ENCODE assay signal across 8 cellular contexts in genomic region chr17:82030470-82031302, GRCh38. TPM values are rescaled to one million over a fixed set of nuclear protein-coding genes. Genes with fewer than 3 reads are reported as not detected.
A peak's percentile ranks its signal among the peaks of the same experiment; 100 is the strongest.
DNase-seq lines count a peak whose midpoint lies in the region; ATAC-seq and TF ChIP-seq lines count a peak whose summit lies in the region.

No MANE protein-coding gene starts in this region.

- no peaks in the 10 kb centered on the region for H3K9me3 ChIP-seq in KOPT-K1 (ENCODE audit: insufficient read depth, low read length, poor library complexity, severe bottlenecking)
- no peaks in the 10 kb centered on the region for H3K9me3 ChIP-seq in SJSA1 (replicated peaks)

- peaks cover 21% of the 10 kb centered on the region for H3K4me1 ChIP-seq in SJSA1 (replicated peaks)

- peaks cover 34% of the 10 kb centered on the region; the same call in 1 of the 2 replicates for H3K36me3 ChIP-seq in KOPT-K1 (ENCODE audit: insufficient read depth, low read length)
- H3K36me3 ChIP-seq in SJSA1, result peaks cover 26% of the 10 kb centered on the region

- H3K27me3 ChIP-seq in SJSA1 (replicated peaks), result no peaks in the 10 kb centered on the region

- H3K4me3 ChIP-seq in SJSA1, result peak overlapping the region; percentile 48

- H3K27ac ChIP-seq in KOPT-K1 (ENCODE audit: low read depth, low read length, poor library complexity, severe bottlenecking) (peak overlapping the region; percentile 34), SJSA1 (no peak overlapping the region), substantia nigra (ENCODE audit: low read depth, low read length, poor library complexity, severe bottlenecking) (no peak overlapping the region)

- TF ChIP-seq CTCF in GM12874 (IDR thresholded peaks at IDR 0.05; ENCODE audit: insufficient read depth, low read depth, low read length), result peak; percentile 97
- TF ChIP-seq CTCF in omental fat pad (IDR thresholded peaks at IDR 0.05), result peak in 1 of 3 donors; percentile 69

- peak; percentile 83 to 91 for DNase-seq in SJSA1 (ENCODE audit: low read depth in 1 of 2, low spot score in 2 of 2)
- peak; percentile 79 for DNase-seq in activated naive CD4-positive, alpha-beta T cell treated with anti-CD3 and anti-CD28 coated beads, Interleukin-2, amount 50 U/mL, for 16 hours
- peak; percentile 67 for DNase-seq in glomerular visceral epithelial cell (ENCODE audit: extremely low spot score)
- no peak for DNase-seq in omental fat pad (ENCODE audit: low spot score)
- DNase-seq in substantia nigra (lab: John Stamatoyannopoulos, UW), result peak in 48 of 49 donors; percentile 21 to 90 (median 72)

- ATAC-seq in omental fat pad (ENCODE audit: low FRiP score) (peak; percentile 67), HG03521 (IDR thresholded peaks at IDR 0.05; ENCODE audit: unreplicated experiment) (no peak)

RNA-seq across cellular contexts. Expression of gene RAC3, which starts 0.8 kb away (rescaled TPM):
- total RNA-seq in SJSA1 (2014; rRNA removed; shearing (Covaris generic)), result 9.9 TPM in 2 replicates
- 10 to 100 TPM in 3 of 4 donors, 1 to 10 TPM in 1; 7.9 to 25.1 (median 12.0) TPM for total RNA-seq in omental fat pad

RNA-seq across cellular contexts. Expression of gene DCXR, which starts 6.8 kb away (rescaled TPM):
- 128 and 176 TPM in 2 replicates for total RNA-seq in SJSA1 (2014; rRNA removed; shearing (Covaris generic))
- total RNA-seq in omental fat pad, result 100 to 1,000 TPM; 190 to 327 (median 225) TPM

RNA-seq across cellular contexts. Expression of gene LRRC45, which starts 7.6 kb away (rescaled TPM):
- 35.2 and 41.2 TPM in 2 replicates for total RNA-seq in SJSA1 (2014; rRNA removed; shearing (Covaris generic))
- 10 to 100 TPM in 1 of 4 donors, 1 to 10 TPM in 3; 4.7 to 12.3 (median 5.6) TPM for total RNA-seq in omental fat pad

RNA-seq across cellular contexts. Expression of gene CENPX, which starts 8.0 kb away (rescaled TPM):
- total RNA-seq in SJSA1 (2014; rRNA removed; shearing (Covaris generic)), result 180 and 261 TPM in 2 replicates
- total RNA-seq in omental fat pad, result 10 to 100 TPM; 41.1 to 77.2 (median 59.8) TPM

RNA-seq across cellular contexts. Expression of gene RFNG, which starts 20.9 kb away (rescaled TPM):
- 16.7 and 23.8 TPM in 2 replicates for total RNA-seq in SJSA1 (2014; rRNA removed; shearing (Covaris generic))
- 10 to 100 TPM; 20.2 to 51.3 (median 32.0) TPM for total RNA-seq in omental fat pad
